ENCODE assay signal across 11 cellular contexts in genomic region chr15:58441376-58442070, GRCh38. TPM values are rescaled to one million over a fixed set of nuclear protein-coding genes. Genes with fewer than 3 reads are reported as not detected.
DNase-seq lines count a peak whose midpoint lies in the region; ATAC-seq and TF ChIP-seq lines count a peak whose summit lies in the region.
"Had no signal": no experiment of that assay in that cellular context is flagged by ENCODE, and none has a peak within 500 bp of the region (broad histone marks: within the 10 kb centered on the region; RNA-seq: fewer than 3 reads in every experiment).

No MANE protein-coding gene starts in this region.

- H3K27me3 Mint-ChIP-seq in HFFc6 (ENCODE audit: insufficient read depth), result peaks cover 3% of the 10 kb centered on the region; the same call in 1 of the 2 replicates
- no peaks in the 10 kb centered on the region for H3K27me3 Mint-ChIP-seq in natural killer cell (ENCODE audit: low read depth in 2 of 2)
- peaks cover 4% of the 10 kb centered on the region for H3K27me3 Mint-ChIP-seq in neural progenitor cell (ENCODE audit: insufficient read depth, low read depth)

- H3K4me1 Mint-ChIP-seq in HFFc6 (ENCODE audit: low read depth), result peaks cover 51% of the 10 kb centered on the region
- H3K4me1 Mint-ChIP-seq in stimulated activated effector memory CD8-positive, alpha-beta T cell treated with anti-CD3 and anti-CD28 coated beads, Interleukin-12 subunit alpha, Interleukin-12 subunit beta, amount 100 ng/mL, for 72 hours, result no peaks in the 10 kb centered on the region
- H3K4me1 Mint-ChIP-seq in natural killer cell, result peaks cover 42 to 43% of the 10 kb centered on the region in 2 donors
- H3K4me1 Mint-ChIP-seq in neural progenitor cell, result peaks cover 34% of the 10 kb centered on the region

- no peak overlapping the region for H3K4me3 ChIP-seq in neural progenitor cell

- no peaks in the 10 kb centered on the region for H3K36me3 ChIP-seq in neural progenitor cell

- peak; percentile 63 for DNase-seq in HFFc6
- DNase-seq in hepatic stellate cell (ENCODE audit: low spot score), result peak; percentile 64
- DNase-seq in stimulated activated effector memory CD8-positive, alpha-beta T cell treated with anti-CD3 and anti-CD28 coated beads, Interleukin-12 subunit alpha, Interleukin-12 subunit beta, amount 100 ng/mL, for 72 hours (ENCODE audit: low spot score in 2 of 2), result no peak
- DNase-seq in natural killer cell, result no peak
- no peak for DNase-seq in neural progenitor cell (ENCODE audit: low spot score)
- DNase-seq: NCI-H1436; stimulated activated CD4-positive, alpha-beta T cell treated with anti-CD3 and anti-CD28 coated beads, Interleukin-2, amount 100 ng/mL, for 48 hours; T-helper 2 cell had no signal

- H3K27ac Mint-ChIP-seq in HFFc6, result peak overlapping the region; percentile 81
- peak overlapping the region; percentile 29 for H3K27ac Mint-ChIP-seq in stimulated activated effector memory CD8-positive, alpha-beta T cell treated with anti-CD3 and anti-CD28 coated beads, Interleukin-12 subunit alpha, Interleukin-12 subunit beta, amount 100 ng/mL, for 72 hours
- H3K27ac Mint-ChIP-seq in natural killer cell, result no peak overlapping the region
- no peak overlapping the region for H3K27ac Mint-ChIP-seq in neural progenitor cell

- no peak for TF ChIP-seq CTCF in HFFc6 (IDR thresholded peaks at IDR 0.05)
- TF ChIP-seq CTCF in VCaP (conservative IDR thresholded peaks at IDR 0.05), result no peak
- no peak for TF ChIP-seq CTCF in natural killer cell (IDR thresholded peaks at IDR 0.05)
- TF ChIP-seq CTCF in neural progenitor cell (IDR thresholded peaks at IDR 0.05), result no peak

- no peaks in the 10 kb centered on the region for H3K9me3 ChIP-seq in neural progenitor cell (ENCODE audit: low read depth)

- intact Hi-C loops in natural killer cell (cut with micrococcal nuclease), result no loop called here

- H3F3A ChIP-seq in neural progenitor cell (ENCODE audit: low read depth), result no peaks in the 10 kb centered on the region

- H3K36me3 Mint-ChIP-seq in HFFc6 (ENCODE audit: low read depth) (no peaks in the 10 kb centered on the region), natural killer cell (no peaks in the 10 kb centered on the region), neural progenitor cell (no peaks in the 10 kb centered on the region)
- H3K36me3 Mint-ChIP-seq in stimulated activated effector memory CD8-positive, alpha-beta T cell treated with anti-CD3 and anti-CD28 coated beads, Interleukin-12 subunit alpha, Interleukin-12 subunit beta, amount 100 ng/mL, for 72 hours, result no peaks in the 10 kb centered on the region

- H3K79me2 ChIP-seq in neural progenitor cell (ENCODE audit: low read depth), result no peaks in the 10 kb centered on the region

- no peak overlapping the region for H2AFZ ChIP-seq in neural progenitor cell (replicated peaks)

- H3K27ac ChIP-seq in VCaP (peak overlapping the region; percentile 10; the same call in 1 of the 2 replicates), neural progenitor cell (no peak overlapping the region)

- no peak overlapping the region for H3K4me2 ChIP-seq in neural progenitor cell

- no peaks in the 10 kb centered on the region for H3K27me3 ChIP-seq in neural progenitor cell

- no peaks in the 10 kb centered on the region for H4K20me1 ChIP-seq in neural progenitor cell (ENCODE audit: low read depth)

- H3K4me3 Mint-ChIP-seq in HFFc6 (peak overlapping the region; percentile 26), natural killer cell (no peak overlapping the region), neural progenitor cell (no peak overlapping the region)
- no peak overlapping the region for H3K4me3 Mint-ChIP-seq in stimulated activated effector memory CD8-positive, alpha-beta T cell treated with anti-CD3 and anti-CD28 coated beads, Interleukin-12 subunit alpha, Interleukin-12 subunit beta, amount 100 ng/mL, for 72 hours

- no peak for ATAC-seq in stimulated activated effector memory CD8-positive, alpha-beta T cell treated with anti-CD3 and anti-CD28 coated beads, Interleukin-12 subunit alpha, Interleukin-12 subunit beta, amount 100 ng/mL, for 72 hours
- ATAC-seq in GM21367 (IDR thresholded peaks at IDR 0.05; ENCODE audit: unreplicated experiment) (no peak), natural killer cell (no peak), HG03469 (IDR thresholded peaks at IDR 0.05; ENCODE audit: unreplicated experiment) (no peak)

- H3K4me1 ChIP-seq in neural progenitor cell, result no peaks in the 10 kb centered on the region

- H3K9me3 Mint-ChIP-seq in HFFc6, result no peaks in the 10 kb centered on the region
- no peaks in the 10 kb centered on the region for H3K9me3 Mint-ChIP-seq in stimulated activated effector memory CD8-positive, alpha-beta T cell treated with anti-CD3 and anti-CD28 coated beads, Interleukin-12 subunit alpha, Interleukin-12 subunit beta, amount 100 ng/mL, for 72 hours
- H3K9me3 Mint-ChIP-seq in natural killer cell, result no peaks in the 10 kb centered on the region
- no peaks in the 10 kb centered on the region for H3K9me3 Mint-ChIP-seq in neural progenitor cell

- no peak overlapping the region for H3K9ac ChIP-seq in neural progenitor cell

RNA-seq across cellular contexts. Expression of gene LIPC, which starts 9.7 kb away (rescaled TPM):
- not detected for total RNA-seq in HFFc6 (2021; fragmentation: NEBNext Ultra II Directional; extraction: Animal tissue kit (Norgen Biotek cat#: 25700))
- 1 to 10 TPM; 5.3 to 7.1 (median 5.3) TPM for total RNA-seq in natural killer cell
- not detected in 2 replicates for total RNA-seq in neural progenitor cell (ENCODE audit: low replicate concordance)

Comparison
In these comparisons a context has a peak if more than half of its experiments do, and no peak if none do; other contexts are left out.
1. DNase-seq: peak in HFFc6 (single experiment) and hepatic stellate cell (single experiment); none in stimulated activated effector memory CD8-positive, alpha-beta T cell treated with anti-CD3 and anti-CD28 coated beads, Interleukin-12 subunit alpha, Interleukin-12 subunit beta, amount 100 ng/mL, for 72 hours (0 of 2), natural killer cell (single experiment) and neural progenitor cell (single experiment).
2. H3K27ac Mint-ChIP-seq: peak in HFFc6 (single experiment) and stimulated activated effector memory CD8-positive, alpha-beta T cell treated with anti-CD3 and anti-CD28 coated beads, Interleukin-12 subunit alpha, Interleukin-12 subunit beta, amount 100 ng/mL, for 72 hours (single experiment); none in natural killer cell (0 of 2) and neural progenitor cell (single experiment).